Comparison of ENCODE assay signal across 8 cellular contexts in genomic region chr2:190996947-190997346, GRCh38. TPM values are rescaled to one million over a fixed set of nuclear protein-coding genes. Genes with fewer than 3 reads are reported as not detected.
A peak's percentile ranks its signal among the peaks of the same experiment; 100 is the strongest.
DNase-seq lines count a peak whose midpoint lies in the region; ATAC-seq lines count a peak whose summit lies in the region.

No MANE protein-coding gene starts in this region.

- H3K27ac Mint-ChIP-seq in activated naive CD4-positive, alpha-beta T cell treated with anti-CD3 and anti-CD28 coated beads, Interleukin-2, amount 50 U/mL, for 24 hours, result peak overlapping the region; percentile 95
- H3K27ac Mint-ChIP-seq in T-cell, result peak overlapping the region; percentile 79 to 85
- peak overlapping the region; percentile 27 for H3K27ac Mint-ChIP-seq in stimulated activated naive CD8-positive, alpha-beta T cell treated with anti-CD3 and anti-CD28 coated beads, Interleukin-15, Interleukin-2, amounts not matched to agents 100 ng/mL and 50 ng/mL, for 24 hours

- POLR2A ChIA-PET in T-cell (lab: Charles Lee), result interaction anchor here in 1 of 2 donors (0.7 kb wide), 1 partner anchor 18 kb away, joined by 3 read pairs; no protein-coding TSS in a partner anchor

- no peaks in the 10 kb centered on the region for H3K9me3 Mint-ChIP-seq in activated naive CD4-positive, alpha-beta T cell treated with anti-CD3 and anti-CD28 coated beads, Interleukin-2, amount 50 U/mL, for 24 hours
- H3K9me3 Mint-ChIP-seq in T-cell, result no peaks in the 10 kb centered on the region
- H3K9me3 Mint-ChIP-seq in stimulated activated naive CD8-positive, alpha-beta T cell treated with anti-CD3 and anti-CD28 coated beads, Interleukin-15, Interleukin-2, amounts not matched to agents 100 ng/mL and 50 ng/mL, for 24 hours, result peaks cover 21% of the 10 kb centered on the region

- no peaks in the 10 kb centered on the region for H3K27me3 Mint-ChIP-seq in activated naive CD4-positive, alpha-beta T cell treated with anti-CD3 and anti-CD28 coated beads, Interleukin-2, amount 50 U/mL, for 24 hours
- no peaks in the 10 kb centered on the region for H3K27me3 Mint-ChIP-seq in T-cell
- H3K27me3 Mint-ChIP-seq in stimulated activated naive CD8-positive, alpha-beta T cell treated with anti-CD3 and anti-CD28 coated beads, Interleukin-15, Interleukin-2, amounts not matched to agents 100 ng/mL and 50 ng/mL, for 24 hours, result no peaks in the 10 kb centered on the region

- peaks cover 55% of the 10 kb centered on the region for H3K36me3 Mint-ChIP-seq in activated naive CD4-positive, alpha-beta T cell treated with anti-CD3 and anti-CD28 coated beads, Interleukin-2, amount 50 U/mL, for 24 hours
- H3K36me3 Mint-ChIP-seq in T-cell, result peaks cover 77% of the 10 kb centered on the region
- peaks cover 95% of the 10 kb centered on the region for H3K36me3 Mint-ChIP-seq in stimulated activated naive CD8-positive, alpha-beta T cell treated with anti-CD3 and anti-CD28 coated beads, Interleukin-15, Interleukin-2, amounts not matched to agents 100 ng/mL and 50 ng/mL, for 24 hours (ENCODE audit: low read depth)

- CTCF ChIA-PET in T-cell (lab: Charles Lee), result interaction anchor here in 1 of 2 donors (0.6 to 1.5 kb wide), 4 partner anchors 15 to 131 kb away, joined by 3 to 5 read pairs (median 3); no protein-coding TSS in a partner anchor

- peaks cover 71% of the 10 kb centered on the region for H3K4me1 Mint-ChIP-seq in activated naive CD4-positive, alpha-beta T cell treated with anti-CD3 and anti-CD28 coated beads, Interleukin-2, amount 50 U/mL, for 24 hours
- peaks cover 62 to 89% (median 69%) of the 10 kb centered on the region in 3 donors for H3K4me1 Mint-ChIP-seq in T-cell
- H3K4me1 Mint-ChIP-seq in stimulated activated naive CD8-positive, alpha-beta T cell treated with anti-CD3 and anti-CD28 coated beads, Interleukin-15, Interleukin-2, amounts not matched to agents 100 ng/mL and 50 ng/mL, for 24 hours (ENCODE audit: low read depth), result peaks cover 57% of the 10 kb centered on the region

- no peak for DNase-seq in activated naive CD4-positive, alpha-beta T cell treated with Interleukin-2 at 50 U/mL for 16 hours
- DNase-seq in T-cell (no peak), left lobe of liver (ENCODE audit: low spot score) (no peak), NCI-H1105 (lab: John Stamatoyannopoulos, UW) (no peak)

- ATAC-seq in T-cell (replicated peaks in 1 of 4), result peak in 1 of 4 experiments; percentile 9
- peak; percentile 29 for ATAC-seq in left lobe of liver
- ATAC-seq in HG03342 (IDR thresholded peaks at IDR 0.05; ENCODE audit: unreplicated experiment), result no peak
- ATAC-seq in HG03442 (IDR thresholded peaks at IDR 0.05; ENCODE audit: unreplicated experiment), result no peak

- peak overlapping the region; percentile 34 for H3K4me3 Mint-ChIP-seq in activated naive CD4-positive, alpha-beta T cell treated with anti-CD3 and anti-CD28 coated beads, Interleukin-2, amount 50 U/mL, for 24 hours
- no peak overlapping the region for H3K4me3 Mint-ChIP-seq in T-cell
- no peak overlapping the region for H3K4me3 Mint-ChIP-seq in stimulated activated naive CD8-positive, alpha-beta T cell treated with anti-CD3 and anti-CD28 coated beads, Interleukin-15, Interleukin-2, amounts not matched to agents 100 ng/mL and 50 ng/mL, for 24 hours

RNA-seq across cellular contexts. Expression of gene STAT1, which starts 17.0 kb away (rescaled TPM):
- total RNA-seq in T-cell (100 to 1,000 TPM in 3 of 5 donors, 10 to 100 TPM in 2; 77.6 to 229 (median 152) TPM), left lobe of liver (26.1 TPM)

Comparison
In these comparisons a context has a peak if more than half of its experiments do, and no peak if none do; other contexts are left out.
1. H3K27ac Mint-ChIP-seq: peak in every context shown above with its lines; median percentile 95 in activated naive CD4-positive, alpha-beta T cell treated with anti-CD3 and anti-CD28 coated beads, Interleukin-2, amount 50 U/mL, for 24 hours; 82 in T-cell; 27 in stimulated activated naive CD8-positive, alpha-beta T cell treated with anti-CD3 and anti-CD28 coated beads, Interleukin-15, Interleukin-2, amounts not matched to agents 100 ng/mL and 50 ng/mL, for 24 hours.